Comparison of ENCODE assay signal across 9 cellular contexts in genomic region chr13:111006508-111007031, GRCh38.
DNase-seq lines count a peak whose midpoint lies in the region; ATAC-seq and TF ChIP-seq lines count a peak whose summit lies in the region.
"Had no signal": no experiment of that assay in that cellular context is flagged by ENCODE, and none has a peak within 500 bp of the region (broad histone marks: within the 10 kb centered on the region; RNA-seq: fewer than 3 reads in every experiment).

No MANE protein-coding gene starts in this region.

- TF ChIP-seq POLR2A in gastrocnemius medialis (IDR thresholded peaks at IDR 0.05): peak in 1 of 2 donors; percentile 57

- H3K4me1 Mint-ChIP-seq in brain: peaks cover 30% of the 10 kb centered on the region
- no peaks in the 10 kb centered on the region for H3K4me1 Mint-ChIP-seq in effector memory CD8-positive, alpha-beta T cell (ENCODE audit: low read depth in 2 of 2)
- H3K4me1 Mint-ChIP-seq: activated naive CD8-positive, alpha-beta T cell treated with anti-CD3 and anti-CD28 coated beads, Interleukin-2, amount 50 U/mL, for 24 hours had no signal

- no peaks in the 10 kb centered on the region for H3K9me3 ChIP-seq in gastrocnemius medialis

- H3K27ac Mint-ChIP-seq in brain: peak overlapping the region in 4 of 5 experiments; percentile 48 to 99 (median 94)
- H3K27ac Mint-ChIP-seq in effector memory CD8-positive, alpha-beta T cell: no peak overlapping the region
- H3K27ac Mint-ChIP-seq: activated naive CD8-positive, alpha-beta T cell treated with anti-CD3 and anti-CD28 coated beads, Interleukin-2, amount 50 U/mL, for 24 hours had no signal

- H3K36me3 Mint-ChIP-seq in brain: no peaks in the 10 kb centered on the region
- H3K36me3 Mint-ChIP-seq in effector memory CD8-positive, alpha-beta T cell (ENCODE audit: insufficient read depth): no peaks in the 10 kb centered on the region

- ATAC-seq in gastrocnemius medialis (peak; percentile 90 to 92), HG02981 (IDR thresholded peaks at IDR 0.05; ENCODE audit: unreplicated experiment) (no peak), HG02852 (IDR thresholded peaks at IDR 0.05; ENCODE audit: unreplicated experiment) (no peak)
- no peak for ATAC-seq in effector memory CD8-positive, alpha-beta T cell (replicated peaks)
- ATAC-seq: activated naive CD8-positive, alpha-beta T cell treated with anti-CD3 and anti-CD28 coated beads, Interleukin-2, amount 50 U/mL, for 24 hours had no signal

- intact Hi-C loops in gastrocnemius medialis (cut with DNase I; ENCODE audit: low total_unique reads): loop anchor here (1.0 to 2.0 kb wide), 2 partner anchors 25 to 92 kb away; partner anchors contain the start of gene ANKRD10

- H3K36me3 ChIP-seq in gastrocnemius medialis: no peaks in the 10 kb centered on the region

- no peaks in the 10 kb centered on the region for H3K9me3 Mint-ChIP-seq in brain
- H3K9me3 Mint-ChIP-seq in effector memory CD8-positive, alpha-beta T cell: no peaks in the 10 kb centered on the region
- H3K9me3 Mint-ChIP-seq: activated naive CD8-positive, alpha-beta T cell treated with anti-CD3 and anti-CD28 coated beads, Interleukin-2, amount 50 U/mL, for 24 hours had no signal

- H3K4me1 ChIP-seq in gastrocnemius medialis: peaks cover 16 to 33% of the 10 kb centered on the region in 2 donors

- no peaks in the 10 kb centered on the region for H3K27me3 ChIP-seq in gastrocnemius medialis

- DNase-seq in ELR (ENCODE audit: low read depth) (peak; percentile 69), iPS DF 19.7 (ENCODE audit: low read depth, low spot score) (peak; percentile 23), gastrocnemius medialis (peak; percentile 64 to 69), NOMO-1 treated with dmso at 0.1 percent for 144 hours (lab: John Stamatoyannopoulos, UW; ENCODE audit: unreplicated experiment) (no peak)
- no peak for DNase-seq in effector memory CD8-positive, alpha-beta T cell
- DNase-seq: activated naive CD8-positive, alpha-beta T cell treated with anti-CD3 and anti-CD28 coated beads, Interleukin-2, amount 50 U/mL, for 24 hours had no signal

- H3K27me3 Mint-ChIP-seq in brain: peaks cover 9% of the 10 kb centered on the region
- peaks cover 26 to 34% of the 10 kb centered on the region in 2 donors for H3K27me3 Mint-ChIP-seq in effector memory CD8-positive, alpha-beta T cell

- H3K27ac ChIP-seq in gastrocnemius medialis: peak overlapping the region; percentile 79 to 98 (median 84)

- in situ Hi-C loops in gastrocnemius medialis (cut with MboI; ENCODE audit: low sequenced_read_pairs in 4 of 4): no loop called here

- peak overlapping the region in 3 of 5 experiments; percentile 23 to 45 (median 34) for H3K4me3 Mint-ChIP-seq in brain
- H3K4me3 Mint-ChIP-seq in effector memory CD8-positive, alpha-beta T cell: no peak overlapping the region
- H3K4me3 Mint-ChIP-seq: activated naive CD8-positive, alpha-beta T cell treated with anti-CD3 and anti-CD28 coated beads, Interleukin-2, amount 50 U/mL, for 24 hours had no signal

- TF ChIP-seq CTCF in brain (conservative IDR thresholded peaks at IDR 0.05) (no peak), gastrocnemius medialis (IDR thresholded peaks at IDR 0.05 in 4 of 5, conservative IDR thresholded peaks at IDR 0.05 in 1 of 5) (no peak)

- peak overlapping the region; percentile 0 to 14 (median 6) for H3K4me3 ChIP-seq in gastrocnemius medialis

Comparison
In these comparisons a context has a peak if more than half of its experiments do, and no peak if none do; other contexts are left out.
1. DNase-seq: peak in ELR (single experiment), iPS DF 19.7 (single experiment) and gastrocnemius medialis (2 of 2); none in NOMO-1 treated with dmso at 0.1 percent for 144 hours (single experiment) and effector memory CD8-positive, alpha-beta T cell (0 of 3).
2. H3K27ac Mint-ChIP-seq: peak in brain (4 of 5); none in effector memory CD8-positive, alpha-beta T cell (0 of 2).
3. H3K4me3 Mint-ChIP-seq: peak in brain (3 of 5); none in effector memory CD8-positive, alpha-beta T cell (0 of 2).
4. ATAC-seq: peak in gastrocnemius medialis (2 of 2); none in HG02981 (single experiment), effector memory CD8-positive, alpha-beta T cell (single experiment) and HG02852 (single experiment).